ENCODE assay signal across 12 cellular contexts in genomic region chr19:31352296-31352781, GRCh38. TPM values are rescaled to one million over a fixed set of nuclear protein-coding genes. Genes with fewer than 3 reads are reported as not detected.
DNase-seq lines count a peak whose midpoint lies in the region; TF ChIP-seq lines count a peak whose summit lies in the region.
"Had no signal": no experiment of that assay in that cellular context is flagged by ENCODE, and none has a peak within 500 bp of the region (broad histone marks: within the 10 kb centered on the region; RNA-seq: fewer than 3 reads in every experiment).

No MANE protein-coding gene starts in this region.

- peaks cover 40 to 67% (median 54%) of the 10 kb centered on the region in 4 donors for H3K4me1 Mint-ChIP-seq in CD4-positive, alpha-beta memory T cell
- peaks cover 25% of the 10 kb centered on the region for H3K4me1 Mint-ChIP-seq in neural progenitor cell
- H3K4me1 Mint-ChIP-seq in T-helper 2 cell treated with Interferon-gamma antibody and Interleukin-4, amounts not matched to agents 5 μg/mL and 100 μg/mL, for 36 hours (ENCODE audit: low read depth), result peaks cover 16% of the 10 kb centered on the region

- peaks cover 61% of the 10 kb centered on the region for H3K4me1 ChIP-seq in CD4-positive, alpha-beta memory T cell (ENCODE audit: insufficient read depth, low read length)
- H3K4me1 ChIP-seq in HUES6 (ENCODE audit: control insufficient read depth, insufficient read depth, low read length), result peaks cover 54% of the 10 kb centered on the region
- H3K4me1 ChIP-seq in fibroblast of lung (ENCODE audit: control insufficient read depth, extremely low read depth, insufficient read depth, low read length), result peaks cover 4% of the 10 kb centered on the region
- peaks cover 44% of the 10 kb centered on the region for H3K4me1 ChIP-seq in neural progenitor cell

- POLR2A ChIA-PET in CD4-positive, alpha-beta memory T cell (lab: Charles Lee; ENCODE audit: partially characterized antibody), result no interaction called here

- H3K27me3 Mint-ChIP-seq in CD4-positive, alpha-beta memory T cell, result peaks cover 41 to 60% of the 10 kb centered on the region in 2 donors
- H3K27me3 Mint-ChIP-seq in neural progenitor cell (ENCODE audit: insufficient read depth, low read depth), result peaks cover 71% of the 10 kb centered on the region
- H3K27me3 Mint-ChIP-seq in T-helper 2 cell treated with Interferon-gamma antibody and Interleukin-4, amounts not matched to agents 5 μg/mL and 100 μg/mL, for 36 hours (ENCODE audit: low read depth), result peaks cover 76% of the 10 kb centered on the region

- CTCF ChIA-PET in CD4-positive, alpha-beta memory T cell (lab: Charles Lee; ENCODE audit: partially characterized antibody), result no interaction called here

- peaks cover 0 to 6% (median 0%) of the 10 kb centered on the region in 8 donors for H3K9me3 Mint-ChIP-seq in CD4-positive, alpha-beta memory T cell
- H3K9me3 Mint-ChIP-seq in neural progenitor cell, result no peaks in the 10 kb centered on the region
- H3K9me3 Mint-ChIP-seq in T-helper 2 cell treated with Interferon-gamma antibody and Interleukin-4, amounts not matched to agents 5 μg/mL and 100 μg/mL, for 36 hours, result no peaks in the 10 kb centered on the region

- H3K9ac ChIP-seq in HUES6 (ENCODE audit: low read length) (peak overlapping the region; percentile 79), fibroblast of lung (ENCODE audit: insufficient read depth, low read length) (no peak overlapping the region), neural progenitor cell (no peak overlapping the region)

- no peak for TF ChIP-seq CTCF in fibroblast of lung (conservative IDR thresholded peaks at IDR 0.05 in 1 of 2, IDR thresholded peaks at IDR 0.05 in 1 of 2; ENCODE audit: low read depth in 1 of 2, low read length in 2 of 2)
- no peak for TF ChIP-seq CTCF in neural progenitor cell (IDR thresholded peaks at IDR 0.05)

- DNase-seq in CD4-positive, alpha-beta memory T cell, result no peak
- DNase-seq in fibroblast of lung (ENCODE audit: low read depth in 2 of 2), result no peak
- DNase-seq in neural progenitor cell (ENCODE audit: low spot score), result peak; percentile 38
- DNase-seq in cortex of kidney (lab: John Stamatoyannopoulos, UW), result no peak
- no peak for DNase-seq in T-helper 2 cell treated with Interferon-gamma antibody and Interleukin-4, amounts not matched to agents 5 μg/mL and 100 μg/mL, for 36 hours (ENCODE audit: low spot score)
- DNase-seq in DMS114 treated with DMSO at 0.1 percent for 48 hours (lab: John Stamatoyannopoulos, UW; ENCODE audit: unreplicated experiment), result no peak
- DNase-seq: activated CD4-positive, alpha-beta T cell treated with anti-CD3 and anti-CD28 coated beads for 48 hours; DND-41; NCI-H1092 treated with DMSO at 0.1 percent for 48 hours; psoas muscle had no signal

- H3K27ac Mint-ChIP-seq in CD4-positive, alpha-beta memory T cell, result peak overlapping the region in 1 of 7 donors; percentile 55
- H3K27ac Mint-ChIP-seq in neural progenitor cell, result no peak overlapping the region
- no peak overlapping the region for H3K27ac Mint-ChIP-seq in T-helper 2 cell treated with Interferon-gamma antibody and Interleukin-4, amounts not matched to agents 5 μg/mL and 100 μg/mL, for 36 hours

- no peaks in the 10 kb centered on the region for H4K20me1 ChIP-seq in fibroblast of lung (ENCODE audit: control insufficient read depth, extremely low read depth, insufficient read depth, low read length)
- peaks cover 64% of the 10 kb centered on the region for H4K20me1 ChIP-seq in neural progenitor cell (ENCODE audit: low read depth)

- peaks cover 0 to 3% of the 10 kb centered on the region in 2 donors for H3K36me3 Mint-ChIP-seq in CD4-positive, alpha-beta memory T cell
- H3K36me3 Mint-ChIP-seq in neural progenitor cell, result no peaks in the 10 kb centered on the region
- H3K36me3 Mint-ChIP-seq in T-helper 2 cell treated with Interferon-gamma antibody and Interleukin-4, amounts not matched to agents 5 μg/mL and 100 μg/mL, for 36 hours (ENCODE audit: low read depth), result peaks cover 1% of the 10 kb centered on the region

- H3K27me3 ChIP-seq in CD4-positive, alpha-beta memory T cell (ENCODE audit: insufficient read depth, low read length), result peaks cover 58% of the 10 kb centered on the region
- H3K27me3 ChIP-seq in HUES6 (ENCODE audit: control insufficient read depth, insufficient read depth, low read length) (peaks cover 80% of the 10 kb centered on the region), fibroblast of lung (ENCODE audit: control insufficient read depth, insufficient read depth, low read length) (no peaks in the 10 kb centered on the region), neural progenitor cell (peaks cover 85% of the 10 kb centered on the region)

- H3K4me3 Mint-ChIP-seq in CD4-positive, alpha-beta memory T cell, result peak overlapping the region; percentile 62 to 88 (median 80)
- peak overlapping the region; percentile 84 for H3K4me3 Mint-ChIP-seq in neural progenitor cell
- no peak overlapping the region for H3K4me3 Mint-ChIP-seq in T-helper 2 cell treated with Interferon-gamma antibody and Interleukin-4, amounts not matched to agents 5 μg/mL and 100 μg/mL, for 36 hours

- H3K9me3 ChIP-seq in CD4-positive, alpha-beta memory T cell (ENCODE audit: control insufficient read depth in 1 of 2, low read length in 2 of 2), result no peaks in the 10 kb centered on the region
- H3K9me3 ChIP-seq in HUES6 (ENCODE audit: control insufficient read depth, insufficient read depth, low read depth, low read length), result no peaks in the 10 kb centered on the region
- no peaks in the 10 kb centered on the region for H3K9me3 ChIP-seq in fibroblast of lung (ENCODE audit: control insufficient read depth, insufficient read depth, low read depth, low read length)
- H3K9me3 ChIP-seq in neural progenitor cell (ENCODE audit: low read depth), result no peaks in the 10 kb centered on the region
- H3K9me3 ChIP-seq: psoas muscle had no signal

- H3K4me2 ChIP-seq in fibroblast of lung (ENCODE audit: extremely low read depth, insufficient read depth, low read length) (peak overlapping the region; percentile 77), neural progenitor cell (peak overlapping the region; percentile 90)

- no peak overlapping the region for H2AFZ ChIP-seq in fibroblast of lung (ENCODE audit: low read length)
- H2AFZ ChIP-seq in neural progenitor cell (replicated peaks), result no peak overlapping the region

- H3K79me2 ChIP-seq in fibroblast of lung (ENCODE audit: control insufficient read depth, insufficient read depth, low read length) (peaks cover 23% of the 10 kb centered on the region), neural progenitor cell (ENCODE audit: low read depth) (no peaks in the 10 kb centered on the region)

- no peaks in the 10 kb centered on the region for H3F3A ChIP-seq in neural progenitor cell (ENCODE audit: low read depth)

- peak overlapping the region in 1 of 2 donors; percentile 55 for H3K4me3 ChIP-seq in CD4-positive, alpha-beta memory T cell (ENCODE audit: low read length in 2 of 2)
- H3K4me3 ChIP-seq in HUES6 (ENCODE audit: low read depth, low read length), result peak overlapping the region; percentile 69
- H3K4me3 ChIP-seq in fibroblast of lung (replicated peaks in 1 of 4; ENCODE audit: control extremely low read depth in 1 of 4, insufficient read depth in 1 of 4, low read depth in 3 of 4, low read length in 4 of 4), result peak overlapping the region in 3 of 4 experiments; percentile 6 to 86 (median 79)
- peak overlapping the region; percentile 81 for H3K4me3 ChIP-seq in neural progenitor cell

- H3K27ac ChIP-seq in CD4-positive, alpha-beta memory T cell (ENCODE audit: low read depth, low read length), result no peak overlapping the region
- H3K27ac ChIP-seq in HUES6 (ENCODE audit: low read depth, low read length) (no peak overlapping the region), fibroblast of lung (ENCODE audit: insufficient read depth, low read length) (no peak overlapping the region), neural progenitor cell (no peak overlapping the region)
- H3K27ac ChIP-seq: epithelial cell of prostate, psoas muscle had no signal

- no peaks in the 10 kb centered on the region for H3K36me3 ChIP-seq in CD4-positive, alpha-beta memory T cell (ENCODE audit: insufficient read depth, low read length)
- H3K36me3 ChIP-seq in HUES6 (ENCODE audit: control insufficient read depth, insufficient read depth, low read length), result no peaks in the 10 kb centered on the region
- H3K36me3 ChIP-seq in fibroblast of lung (ENCODE audit: control insufficient read depth, insufficient read depth, low read length), result no peaks in the 10 kb centered on the region
- no peaks in the 10 kb centered on the region for H3K36me3 ChIP-seq in neural progenitor cell

- intact Hi-C loops in CD4-positive, alpha-beta memory T cell (cut with micrococcal nuclease), result loop anchor here (5.0 to 10.0 kb wide), 2 partner anchors 872 to 1230 kb away; partner anchors contain the start of gene PDCD5

RNA-seq across cellular contexts. Expression of gene TSHZ3, which starts 3.1 kb away (rescaled TPM):
- total RNA-seq in CD4-positive, alpha-beta memory T cell, result under 1 TPM; 0.28 to 0.44 TPM
- polyA plus RNA-seq in CD4-positive, alpha-beta memory T cell, result under 1 TPM; 0.24 to 0.57 TPM
- 10.3 and 17.3 TPM in 2 replicates for total RNA-seq in fibroblast of lung
- polyA plus RNA-seq in fibroblast of lung, result 7.0 and 11.3 TPM in 2 replicates
- 15.1 and 18.0 TPM in 2 replicates for polyA plus RNA-seq in fibroblast of lung (2012)
- polyA minus RNA-seq in fibroblast of lung (ENCODE audit: low replicate concordance), result 41.0 and 47.3 TPM in 2 replicates
- total RNA-seq in neural progenitor cell (ENCODE audit: low replicate concordance), result 0.60 and 1.2 TPM in 2 replicates
